ENCODE assay signal across 19 cellular contexts in genomic region chr1:8255712-8256111, GRCh38.
"Had no signal": no experiment of that assay in that cellular context is flagged by ENCODE, and none has a peak within 500 bp of the region (broad histone marks: within the 10 kb centered on the region; RNA-seq: fewer than 3 reads in every experiment).

No MANE protein-coding gene starts in this region.

- H3K27ac Mint-ChIP-seq: IgD-negative memory B cell had no signal

- H3K9me3 ChIP-seq: SK-N-SH had no signal

- H3K27ac ChIP-seq: KMS-11, RWPE1 had no signal

- H3K36me3 Mint-ChIP-seq: IgD-negative memory B cell had no signal

- H3K4me3 Mint-ChIP-seq: IgD-negative memory B cell had no signal

- H3K4me3 ChIP-seq: K562 had no signal

- ATAC-seq: K562 had no signal

- DNase-seq: Kasumi-1, MM.1S, NCI-H1092 treated with DMSO at 0.1 percent for 48 hours, NCI-H1436, NCI-H1694, NCI-H187 treated with DMSO at 0.1 percent for 48 hours, NCI-H2029 treated with DMSO at 0.1 percent for 48 hours, NCI-H2227 treated with DMSO at 0.1 percent for 48 hours, NCI-H446, NCI-H510A, NCI-H524 treated with DMSO at 0.1 percent for 48 hours, NCI-H69, NCI-H774, SHP77, SK-N-SH had no signal
